26 cellular contexts compared by ENCODE assay signal in the genomic region with DNA sequence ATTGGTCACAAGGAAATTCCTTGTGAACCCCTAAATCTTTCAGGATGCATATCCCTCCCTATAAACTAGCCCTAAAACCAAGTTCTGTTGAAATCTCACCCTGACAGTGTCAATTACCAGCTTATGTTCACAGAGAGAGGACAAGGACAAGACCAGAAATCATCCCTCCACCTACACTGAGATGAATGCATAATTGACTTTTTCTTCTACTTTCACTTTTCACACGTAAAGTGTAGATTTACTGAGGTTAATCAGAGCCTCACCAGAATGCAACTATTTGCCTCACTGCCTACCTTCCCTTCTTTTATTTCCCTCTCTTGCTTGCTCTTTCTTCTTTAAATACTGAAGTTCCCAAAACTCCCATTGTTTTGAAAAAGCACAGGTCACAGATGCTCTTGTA. TPM values are rescaled to one million over a fixed set of nuclear protein-coding genes. Genes with fewer than 3 reads are reported as not detected.
A peak's percentile ranks its signal among the peaks of the same experiment; 100 is the strongest.
DNase-seq lines count a peak whose midpoint lies in the region; ATAC-seq lines count a peak whose summit lies in the region.
"Had no signal": no experiment of that assay in that cellular context is flagged by ENCODE, and none has a peak within 500 bp of the region (broad histone marks: within the 10 kb centered on the region; RNA-seq: fewer than 3 reads in every experiment).

No MANE protein-coding gene starts in this region.

- POLR2A ChIA-PET in activated CD8-positive, alpha-beta T cell treated with anti-CD3 and anti-CD28 coated beads, Interleukin-2, amount 10 ng/mL, durations not matched to agents 7 days and 5 days (lab: Charles Lee): no interaction called here

- no peak overlapping the region for H2BK5ac ChIP-seq in neuronal stem cell (ENCODE audit: low read length)

- WGBS in neuronal stem cell (ENCODE audit: extremely low coverage in 2 of 2, insufficient read length in 2 of 2, insufficient replicate concordance in 1 of 2), 2 donors: no CpG with 5 or more reads among the region's 1 CpG

- no peaks in the 10 kb centered on the region for H3K27me3 ChIP-seq in neuronal stem cell (ENCODE audit: control insufficient read depth in 3 of 3, insufficient read depth in 3 of 3, low read depth in 1 of 3, low read length in 3 of 3)
- H3K27me3 ChIP-seq: gastroesophageal sphincter, right lobe of liver, upper lobe of left lung had no signal

- no peak overlapping the region for H3K14ac ChIP-seq in neuronal stem cell (ENCODE audit: low read length)

- no peaks in the 10 kb centered on the region for H3K36me3 Mint-ChIP-seq in activated CD8-positive, alpha-beta T cell treated with anti-CD3 and anti-CD28 coated beads, Interleukin-2, amount 10 ng/mL, durations not matched to agents 7 days and 5 days (ENCODE audit: low read depth)
- H3K36me3 Mint-ChIP-seq: memory B cell; stimulated activated naive B cell treated with anti-CD40 and anti-IgM and Interleukin-4, amounts not matched to agents 10 μg/mL and 1 μg/mL and 100 μg/mL, for 72 hours had no signal

- H3K4me2 ChIP-seq in neuronal stem cell (ENCODE audit: insufficient read depth, low read length, poor library complexity, severe bottlenecking): no peak overlapping the region
- H3K4me2 ChIP-seq: hepatocyte had no signal

- no peaks in the 10 kb centered on the region for H3K9me3 Mint-ChIP-seq in activated CD8-positive, alpha-beta T cell treated with anti-CD3 and anti-CD28 coated beads, Interleukin-2, amount 10 ng/mL, durations not matched to agents 7 days and 5 days (ENCODE audit: insufficient read depth)
- H3K9me3 Mint-ChIP-seq: neural crest cell; stimulated activated naive B cell treated with anti-CD40 and anti-IgM and Interleukin-4, amounts not matched to agents 10 μg/mL and 1 μg/mL and 100 μg/mL, for 72 hours had no signal

- H3K4me1 Mint-ChIP-seq in activated CD8-positive, alpha-beta T cell treated with anti-CD3 and anti-CD28 coated beads, Interleukin-2, amount 10 ng/mL, durations not matched to agents 7 days and 5 days (ENCODE audit: low read depth): no peaks in the 10 kb centered on the region
- H3K4me1 Mint-ChIP-seq: central memory CD8-positive, alpha-beta T cell; neural crest cell had no signal

- DNase-seq in neuronal stem cell (ENCODE audit: low spot score): no peak
- no peak for DNase-seq in activated CD8-positive, alpha-beta T cell treated with anti-CD3 and anti-CD28 coated beads, Interleukin-2, amount 10 ng/mL, durations not matched to agents 7 days and 5 days
- no peak for DNase-seq in activated effector memory CD4-positive, alpha-beta T cell treated with anti-CD3 and anti-CD28 coated beads, Interleukin-2, amount 50 U/mL, for 16 hours
- DNase-seq in NCI-H446 (lab: John Stamatoyannopoulos, UW): no peak
- DNase-seq: activated CD8-positive, alpha-beta memory T cell treated with anti-CD3 and anti-CD28 coated beads for 24 hours; Caco-2; dermis blood vessel endothelial cell; DMS79; H7; NCI-H1436 treated with DMSO at 0.1 percent for 48 hours; NCI-H345; NCI-H748 treated with DMSO at 0.1 percent for 48 hours; right lobe of liver; stimulated activated naive B cell treated with anti-CD40 and anti-IgM and Interleukin-4, amounts not matched to agents 10 μg/mL and 1 μg/mL and 100 μg/mL, for 72 hours; upper lobe of left lung had no signal

- H3K27me3 Mint-ChIP-seq in activated CD8-positive, alpha-beta T cell treated with anti-CD3 and anti-CD28 coated beads, Interleukin-2, amount 10 ng/mL, durations not matched to agents 7 days and 5 days (ENCODE audit: low read depth): no peaks in the 10 kb centered on the region
- H3K27me3 Mint-ChIP-seq: central memory CD8-positive, alpha-beta T cell; memory B cell had no signal

- no peak overlapping the region for H3K4me3 ChIP-seq in neuronal stem cell (ENCODE audit: low read length in 2 of 2)
- H3K4me3 ChIP-seq: gastroesophageal sphincter, hepatocyte, right lobe of liver, upper lobe of left lung had no signal

- ATAC-seq in GM18499 (IDR thresholded peaks at IDR 0.05; ENCODE audit: insufficient read depth, unreplicated experiment) (peak; percentile 46), GM19351 (IDR thresholded peaks at IDR 0.05; ENCODE audit: unreplicated experiment) (peak; percentile 63), HG02938 (IDR thresholded peaks at IDR 0.05; ENCODE audit: unreplicated experiment) (peak; percentile 57)
- ATAC-seq in activated CD8-positive, alpha-beta T cell treated with anti-CD3 and anti-CD28 coated beads, Interleukin-2, amount 10 ng/mL, durations not matched to agents 7 days and 5 days: no peak
- ATAC-seq: gastroesophageal sphincter; right lobe of liver; stimulated activated naive B cell treated with anti-CD40 and anti-IgM and Interleukin-4, amounts not matched to agents 10 μg/mL and 1 μg/mL and 100 μg/mL, for 72 hours had no signal

- no peak overlapping the region for H3K23ac ChIP-seq in neuronal stem cell (ENCODE audit: low read depth, low read length, poor library complexity)

- H2BK15ac ChIP-seq in neuronal stem cell (ENCODE audit: low read length): no peak overlapping the region

- no peak overlapping the region for H2AK5ac ChIP-seq in neuronal stem cell (ENCODE audit: low read depth, low read length)

- H3K27ac ChIP-seq in neuronal stem cell (replicated peaks; ENCODE audit: low read length): no peak overlapping the region
- H3K27ac ChIP-seq: C4-2B, gastroesophageal sphincter, hepatocyte, right lobe of liver, upper lobe of left lung had no signal

- H3K18ac ChIP-seq in neuronal stem cell (ENCODE audit: low read length): no peak overlapping the region

- CTCF ChIA-PET in activated CD8-positive, alpha-beta T cell treated with anti-CD3 and anti-CD28 coated beads, Interleukin-2, amount 10 ng/mL, durations not matched to agents 7 days and 5 days (lab: Charles Lee): interaction anchor here (1.2 kb wide), 1 partner anchor 14 kb away, joined by 4 read pairs; no protein-coding TSS in a partner anchor

- no peak overlapping the region for H2BK120ac ChIP-seq in neuronal stem cell (ENCODE audit: low read depth, low read length)

- no peaks in the 10 kb centered on the region for H3K4me1 ChIP-seq in neuronal stem cell (ENCODE audit: control insufficient read depth in 2 of 2, insufficient read depth in 1 of 2, low read depth in 1 of 2, low read length in 2 of 2)
- H3K4me1 ChIP-seq: Caco-2, gastroesophageal sphincter, right lobe of liver, upper lobe of left lung had no signal

- H3K36me3 ChIP-seq in neuronal stem cell (replicated peaks in 1 of 2; ENCODE audit: control insufficient read depth in 2 of 2, insufficient read depth in 2 of 2, low read length in 2 of 2): no peaks in the 10 kb centered on the region
- H3K36me3 ChIP-seq: gastroesophageal sphincter, right lobe of liver, upper lobe of left lung had no signal

- H2AFZ ChIP-seq in neuronal stem cell (ENCODE audit: low read length): peak overlapping the region; percentile 8
- H2AFZ ChIP-seq: hepatocyte had no signal

- no peak overlapping the region for H3K4me3 Mint-ChIP-seq in activated CD8-positive, alpha-beta T cell treated with anti-CD3 and anti-CD28 coated beads, Interleukin-2, amount 10 ng/mL, durations not matched to agents 7 days and 5 days
- H3K4me3 Mint-ChIP-seq: central memory CD8-positive, alpha-beta T cell; memory B cell; neural crest cell; stimulated activated naive B cell treated with anti-CD40 and anti-IgM and Interleukin-4, amounts not matched to agents 10 μg/mL and 1 μg/mL and 100 μg/mL, for 72 hours had no signal

- H3K4ac ChIP-seq in neuronal stem cell (ENCODE audit: low read length): no peak overlapping the region

- no peaks in the 10 kb centered on the region for H3K79me1 ChIP-seq in neuronal stem cell (ENCODE audit: low read depth, low read length)

- H3K27ac Mint-ChIP-seq in activated CD8-positive, alpha-beta T cell treated with anti-CD3 and anti-CD28 coated beads, Interleukin-2, amount 10 ng/mL, durations not matched to agents 7 days and 5 days: no peak overlapping the region
- H3K27ac Mint-ChIP-seq: memory B cell; stimulated activated naive B cell treated with anti-CD40 and anti-IgM and Interleukin-4, amounts not matched to agents 10 μg/mL and 1 μg/mL and 100 μg/mL, for 72 hours had no signal

- no peaks in the 10 kb centered on the region for H3K9me3 ChIP-seq in neuronal stem cell (replicated peaks in 1 of 2; ENCODE audit: control insufficient read depth in 2 of 2, insufficient read depth in 1 of 2, low read depth in 1 of 2, low read length in 2 of 2)
- H3K9me3 ChIP-seq: Caco-2, gastroesophageal sphincter, right lobe of liver, upper lobe of left lung had no signal

- no peak overlapping the region for H3K9ac ChIP-seq in neuronal stem cell (ENCODE audit: low read depth, low read length, poor library complexity)

- H4K91ac ChIP-seq in neuronal stem cell (ENCODE audit: low read depth, low read length, poor library complexity): no peak overlapping the region

- H4K8ac ChIP-seq in neuronal stem cell (ENCODE audit: low read depth, low read length): no peak overlapping the region

- H2BK12ac ChIP-seq in neuronal stem cell (ENCODE audit: low read length): no peak overlapping the region

RNA-seq across cellular contexts. Expression of gene NKAIN2, which starts 15.3 kb away (rescaled TPM):
- polyA plus RNA-seq in neuronal stem cell (2013, experiment 1 of 2): 0.82 TPM
- 6.8 TPM for polyA plus RNA-seq in neuronal stem cell (2013, experiment 2 of 2)
- total RNA-seq in activated CD8-positive, alpha-beta T cell treated with anti-CD3 and anti-CD28 coated beads, Interleukin-2, amount 10 ng/mL, durations not matched to agents 7 days and 5 days: not detected
- total RNA-seq: Caco-2; dermis blood vessel endothelial cell; fibroblast of lung; T-helper 2 cell treated with Interferon-gamma antibody and Interleukin-4, amounts not matched to agents 100 ng/mL and 5 ng/mL, for 36 hours had no signal
- polyA plus RNA-seq: fibroblast of lung had no signal
